ENCODE assay signal across 8 cellular contexts in genomic region chr3:15636028-15636709, GRCh38. TPM values are rescaled to one million over a fixed set of nuclear protein-coding genes. Genes with fewer than 3 reads are reported as not detected.
A peak's percentile ranks its signal among the peaks of the same experiment; 100 is the strongest.
DNase-seq lines count a peak whose midpoint lies in the region; ATAC-seq and TF ChIP-seq lines count a peak whose summit lies in the region.

No MANE protein-coding gene starts in this region.

- H3K27ac Mint-ChIP-seq in WTC11, result peak overlapping the region; percentile 20; the same call in 1 of the 2 replicates

- POLR2A ChIA-PET in WTC11 (lab: Charles Lee), result no interaction called here

- H3K36me3 Mint-ChIP-seq in WTC11, result peaks cover 4% of the 10 kb centered on the region; the same call in 1 of the 2 replicates

- no peak for TF ChIP-seq CTCF in WTC11 (IDR thresholded peaks at IDR 0.05)
- TF ChIP-seq CTCF in fibroblast of pulmonary artery (IDR thresholded peaks at IDR 0.05; ENCODE audit: low read length, missing control alignments), result no peak
- no peak for TF ChIP-seq CTCF in retinal pigment epithelial cell (conservative IDR thresholded peaks at IDR 0.05; ENCODE audit: low read depth, low read length)

- CTCF ChIA-PET in WTC11 (lab: Charles Lee), result interaction anchor here (2.0 kb wide), 1 partner anchor 542 kb away, joined by 5 read pairs; no protein-coding TSS in a partner anchor

- DNase-seq in GM04504 (ENCODE audit: low read depth) (peak; percentile 91), WTC11 (ENCODE audit: low spot score) (no peak), fibroblast of pulmonary artery (ENCODE audit: low read depth) (peak; percentile 89), retinal pigment epithelial cell (ENCODE audit: low read depth) (peak; percentile 68), NCI-H748 (lab: John Stamatoyannopoulos, UW; ENCODE audit: unreplicated experiment) (no peak), nucleus accumbens (lab: John Stamatoyannopoulos, UW) (no peak)

- H3K4me3 ChIP-seq in fibroblast of pulmonary artery (replicated peaks; ENCODE audit: low read depth, low read length) (no peak overlapping the region), retinal pigment epithelial cell (ENCODE audit: low read length) (no peak overlapping the region)

- peaks cover 2% of the 10 kb centered on the region; the same call in 1 of the 2 replicates for H3K27me3 Mint-ChIP-seq in WTC11 (ENCODE audit: low read depth)

- no peaks in the 10 kb centered on the region for H3K9me3 Mint-ChIP-seq in WTC11

- ATAC-seq in HG02981 (IDR thresholded peaks at IDR 0.05; ENCODE audit: unreplicated experiment), result peak; percentile 51
- no peak for ATAC-seq in WTC11
- ATAC-seq in HG03097 (IDR thresholded peaks at IDR 0.05; ENCODE audit: low FRiP score, unreplicated experiment), result no peak

- peaks cover 51% of the 10 kb centered on the region for H3K4me1 Mint-ChIP-seq in WTC11

- H3K4me3 Mint-ChIP-seq in WTC11, result no peak overlapping the region

TF ChIP-seq in WTC11, 78 proteins besides CTCF, POLR2A, EP300 and RAD21:
- no peak for TF ChIP-seq TEAD1 (CRISPR knock-in tag; IDR thresholded peaks at IDR 0.05)
- TF ChIP-seq ZNF423 (CRISPR knock-in tag; IDR thresholded peaks at IDR 0.05), result peak; percentile 44
- TF ChIP-seq MLX (CRISPR knock-in tag; IDR thresholded peaks at IDR 0.05), result no peak

RNA-seq across cellular contexts. Expression of gene BTD, which starts 34.6 kb away (rescaled TPM):
- 18.5 to 23.7 TPM (median 21.0 TPM) in 3 replicates for total RNA-seq in WTC11 (2021)

RNA-seq across cellular contexts. Expression of gene HACL1, which starts 34.8 kb away (rescaled TPM):
- 40.0 to 44.9 TPM (median 42.4 TPM) in 3 replicates for total RNA-seq in WTC11 (2021)

Comparison
In these comparisons a context has a peak if more than half of its experiments do, and no peak if none do; other contexts are left out.
1. DNase-seq: peak in GM04504 (single experiment), fibroblast of pulmonary artery (single experiment) and retinal pigment epithelial cell (single experiment); none in WTC11 (single experiment), NCI-H748 (single experiment) and nucleus accumbens (0 of 56).